Comparison of ENCODE assay signal across 19 cellular contexts in genomic region chr3:132800958-132801357, GRCh38.
"Had no signal": no experiment of that assay in that cellular context is flagged by ENCODE, and none has a peak within 500 bp of the region (broad histone marks: within the 10 kb centered on the region; RNA-seq: fewer than 3 reads in every experiment).

No MANE protein-coding gene starts in this region.

- H3K4me1 Mint-ChIP-seq: activated B cell treated with CpG ODN at 0.5 μM for 24 hours; activated CD4-positive, alpha-beta T cell treated with anti-CD3 and anti-CD28 coated beads, Interleukin-2, amount 10 ng/mL, durations not matched to agents 24 days and 14 days; activated naive CD8-positive, alpha-beta T cell treated with anti-CD3 and anti-CD28 coated beads, Interleukin-2, amount 50 U/mL, for 24 hours; endodermal cell; nephron progenitor cell; stimulated activated effector memory CD8-positive, alpha-beta T cell treated with anti-CD3 and anti-CD28 coated beads, Interleukin-12 subunit alpha, Interleukin-12 subunit beta, amount 100 ng/mL, for 72 hours had no signal

- H3K4me3 Mint-ChIP-seq: activated B cell treated with CpG ODN at 0.5 μM for 24 hours; activated CD4-positive, alpha-beta T cell treated with anti-CD3 and anti-CD28 coated beads, Interleukin-2, amount 10 ng/mL, durations not matched to agents 24 days and 14 days; activated naive CD8-positive, alpha-beta T cell treated with anti-CD3 and anti-CD28 coated beads, Interleukin-2, amount 50 U/mL, for 24 hours; endodermal cell; nephron progenitor cell; stimulated activated effector memory CD8-positive, alpha-beta T cell treated with anti-CD3 and anti-CD28 coated beads, Interleukin-12 subunit alpha, Interleukin-12 subunit beta, amount 100 ng/mL, for 72 hours had no signal

- DNase-seq: activated B cell treated with CpG ODN at 0.5 μM for 24 hours; activated CD4-positive, alpha-beta T cell treated with anti-CD3 and anti-CD28 coated beads, Interleukin-2, amount 10 ng/mL, durations not matched to agents 24 days and 14 days; activated CD8-positive, alpha-beta memory T cell treated with anti-CD3 and anti-CD28 coated beads for 24 hours; activated naive CD4-positive, alpha-beta T cell treated with Interleukin-2 at 50 U/mL for 16 hours; activated naive CD8-positive, alpha-beta T cell treated with anti-CD3 and anti-CD28 coated beads, Interleukin-2, amount 50 U/mL, for 24 hours; body of pancreas; central memory CD4-positive, alpha-beta T cell; dermis blood vessel endothelial cell; endodermal cell; glutamatergic neuron; left colon; mammary epithelial cell; nephron progenitor cell; ovary; T-helper 2 cell had no signal

- H3K27me3 ChIP-seq: body of pancreas, ovary, tibial nerve, vagina had no signal

- H3K27ac Mint-ChIP-seq: activated B cell treated with CpG ODN at 0.5 μM for 24 hours; activated CD4-positive, alpha-beta T cell treated with anti-CD3 and anti-CD28 coated beads, Interleukin-2, amount 10 ng/mL, durations not matched to agents 24 days and 14 days; activated naive CD8-positive, alpha-beta T cell treated with anti-CD3 and anti-CD28 coated beads, Interleukin-2, amount 50 U/mL, for 24 hours; endodermal cell; nephron progenitor cell; stimulated activated effector memory CD8-positive, alpha-beta T cell treated with anti-CD3 and anti-CD28 coated beads, Interleukin-12 subunit alpha, Interleukin-12 subunit beta, amount 100 ng/mL, for 72 hours had no signal

- H3K4me1 ChIP-seq: body of pancreas, vagina had no signal

- ATAC-seq: activated naive CD8-positive, alpha-beta T cell treated with anti-CD3 and anti-CD28 coated beads, Interleukin-2, amount 50 U/mL, for 24 hours; body of pancreas; left colon; stimulated activated effector memory CD8-positive, alpha-beta T cell treated with anti-CD3 and anti-CD28 coated beads, Interleukin-12 subunit alpha, Interleukin-12 subunit beta, amount 100 ng/mL, for 72 hours had no signal

- H3K9me3 Mint-ChIP-seq: activated B cell treated with CpG ODN at 0.5 μM for 24 hours; activated CD4-positive, alpha-beta T cell treated with anti-CD3 and anti-CD28 coated beads, Interleukin-2, amount 10 ng/mL, durations not matched to agents 24 days and 14 days; activated naive CD8-positive, alpha-beta T cell treated with anti-CD3 and anti-CD28 coated beads, Interleukin-2, amount 50 U/mL, for 24 hours; endodermal cell; nephron progenitor cell; stimulated activated effector memory CD8-positive, alpha-beta T cell treated with anti-CD3 and anti-CD28 coated beads, Interleukin-12 subunit alpha, Interleukin-12 subunit beta, amount 100 ng/mL, for 72 hours had no signal

- H3K36me3 Mint-ChIP-seq: stimulated activated effector memory CD8-positive, alpha-beta T cell treated with anti-CD3 and anti-CD28 coated beads, Interleukin-12 subunit alpha, Interleukin-12 subunit beta, amount 100 ng/mL, for 72 hours had no signal

- H3K4me3 ChIP-seq: body of pancreas, ovary, skin epidermis, tibial nerve, vagina had no signal

- H3K9me3 ChIP-seq: body of pancreas, ovary, tibial nerve, vagina had no signal

- H3K36me3 ChIP-seq: ovary, tibial nerve, vagina had no signal

- H3K27me3 Mint-ChIP-seq: activated B cell treated with CpG ODN at 0.5 μM for 24 hours had no signal

- H3K27ac ChIP-seq: body of pancreas, ovary, skin epidermis, tibial nerve, vagina had no signal
